2 cellular contexts compared by ENCODE assay signal in the genomic region with DNA sequence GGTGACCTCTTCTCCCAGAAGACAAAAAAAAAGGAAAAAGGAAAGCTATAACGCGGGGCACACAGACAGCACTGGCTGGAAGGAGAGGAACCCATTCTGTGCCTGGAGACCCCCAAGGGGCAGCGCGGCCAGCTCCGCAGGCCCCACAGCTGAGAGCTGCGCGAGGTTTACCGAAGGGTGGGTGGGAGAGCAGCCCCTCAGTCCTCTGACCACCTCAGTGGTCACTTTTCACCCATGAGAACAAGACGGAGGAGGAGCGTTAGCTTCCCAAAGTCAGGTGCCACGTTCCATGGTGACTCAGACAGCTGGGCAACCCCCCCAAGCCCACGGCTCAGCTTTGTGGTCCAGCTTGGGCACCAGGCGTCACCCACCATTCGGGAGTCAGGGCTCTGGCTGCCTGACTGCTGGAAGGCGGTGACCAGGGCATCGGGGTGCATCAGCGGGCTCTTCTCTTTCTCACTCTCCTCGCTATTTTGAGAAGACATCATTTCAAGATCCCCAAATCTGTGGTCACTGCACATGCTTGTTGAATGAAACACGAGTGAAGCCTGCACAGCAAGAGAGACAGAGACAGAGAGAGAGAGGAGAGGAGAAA.
TF ChIP-seq lines count a peak whose summit lies in the region.

No MANE protein-coding gene starts in this region.

TF ChIP-seq in A549, 52 proteins besides CTCF, POLR2A, EP300 and RAD21 (continued from another document):
- TF ChIP-seq, protein P1, sequence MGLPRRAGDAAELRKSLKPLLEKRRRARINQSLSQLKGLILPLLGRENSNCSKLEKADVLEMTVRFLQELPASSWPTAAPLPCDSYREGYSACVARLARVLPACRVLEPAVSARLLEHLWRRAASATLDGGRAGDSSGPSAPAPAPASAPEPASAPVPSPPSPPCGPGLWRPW (IDR thresholded peaks at IDR 0.05) = no peak
- no peak for TF ChIP-seq POLR2AphosphoS2 (conservative IDR thresholded peaks at IDR 0.05; ENCODE audit: low read length)

TF ChIP-seq in WTC11, 78 proteins besides CTCF, POLR2A, EP300 and RAD21:
- TF ChIP-seq, protein P2, sequence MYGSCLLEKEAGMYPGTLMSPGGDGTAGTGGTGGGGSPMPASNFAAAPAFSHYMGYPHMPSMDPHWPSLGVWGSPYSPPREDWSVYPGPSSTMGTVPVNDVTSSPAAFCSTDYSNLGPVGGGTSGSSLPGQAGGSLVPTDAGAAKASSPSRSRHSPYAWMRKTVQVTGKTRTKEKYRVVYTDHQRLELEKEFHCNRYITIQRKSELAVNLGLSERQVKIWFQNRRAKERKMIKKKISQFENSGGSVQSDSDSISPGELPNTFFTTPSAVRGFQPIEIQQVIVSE (CRISPR knock-in tag; IDR thresholded peaks at IDR 0.05; ENCODE audit: borderline replicate concordance) = no peak
- no peak for TF ChIP-seq SP1 (CRISPR knock-in tag; conservative IDR thresholded peaks at IDR 0.05)
- TF ChIP-seq, protein P3, sequence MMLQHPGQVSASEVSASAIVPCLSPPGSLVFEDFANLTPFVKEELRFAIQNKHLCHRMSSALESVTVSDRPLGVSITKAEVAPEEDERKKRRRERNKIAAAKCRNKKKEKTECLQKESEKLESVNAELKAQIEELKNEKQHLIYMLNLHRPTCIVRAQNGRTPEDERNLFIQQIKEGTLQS (CRISPR knock-in tag; conservative IDR thresholded peaks at IDR 0.05) = no peak
- no peak for TF ChIP-seq GABPB1 (CRISPR knock-in tag; IDR thresholded peaks at IDR 0.05)
- no peak for TF ChIP-seq TEAD1 (CRISPR knock-in tag; IDR thresholded peaks at IDR 0.05)
- no peak for TF ChIP-seq ZNF317 (CRISPR knock-in tag; IDR thresholded peaks at IDR 0.05; ENCODE audit: borderline replicate concordance, low read depth)
- TF ChIP-seq ESRRA (CRISPR knock-in tag; IDR thresholded peaks at IDR 0.05; ENCODE audit: borderline replicate concordance) = no peak
- TF ChIP-seq, protein P4, sequence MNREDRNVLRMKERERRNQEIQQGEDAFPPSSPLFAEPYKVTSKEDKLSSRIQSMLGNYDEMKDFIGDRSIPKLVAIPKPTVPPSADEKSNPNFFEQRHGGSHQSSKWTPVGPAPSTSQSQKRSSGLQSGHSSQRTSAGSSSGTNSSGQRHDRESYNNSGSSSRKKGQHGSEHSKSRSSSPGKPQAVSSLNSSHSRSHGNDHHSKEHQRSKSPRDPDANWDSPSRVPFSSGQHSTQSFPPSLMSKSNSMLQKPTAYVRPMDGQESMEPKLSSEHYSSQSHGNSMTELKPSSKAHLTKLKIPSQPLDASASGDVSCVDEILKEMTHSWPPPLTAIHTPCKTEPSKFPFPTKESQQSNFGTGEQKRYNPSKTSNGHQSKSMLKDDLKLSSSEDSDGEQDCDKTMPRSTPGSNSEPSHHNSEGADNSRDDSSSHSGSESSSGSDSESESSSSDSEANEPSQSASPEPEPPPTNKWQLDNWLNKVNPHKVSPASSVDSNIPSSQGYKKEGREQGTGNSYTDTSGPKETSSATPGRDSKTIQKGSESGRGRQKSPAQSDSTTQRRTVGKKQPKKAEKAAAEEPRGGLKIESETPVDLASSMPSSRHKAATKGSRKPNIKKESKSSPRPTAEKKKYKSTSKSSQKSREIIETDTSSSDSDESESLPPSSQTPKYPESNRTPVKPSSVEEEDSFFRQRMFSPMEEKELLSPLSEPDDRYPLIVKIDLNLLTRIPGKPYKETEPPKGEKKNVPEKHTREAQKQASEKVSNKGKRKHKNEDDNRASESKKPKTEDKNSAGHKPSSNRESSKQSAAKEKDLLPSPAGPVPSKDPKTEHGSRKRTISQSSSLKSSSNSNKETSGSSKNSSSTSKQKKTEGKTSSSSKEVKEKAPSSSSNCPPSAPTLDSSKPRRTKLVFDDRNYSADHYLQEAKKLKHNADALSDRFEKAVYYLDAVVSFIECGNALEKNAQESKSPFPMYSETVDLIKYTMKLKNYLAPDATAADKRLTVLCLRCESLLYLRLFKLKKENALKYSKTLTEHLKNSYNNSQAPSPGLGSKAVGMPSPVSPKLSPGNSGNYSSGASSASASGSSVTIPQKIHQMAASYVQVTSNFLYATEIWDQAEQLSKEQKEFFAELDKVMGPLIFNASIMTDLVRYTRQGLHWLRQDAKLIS (CRISPR knock-in tag; IDR thresholded peaks at IDR 0.05; ENCODE audit: borderline replicate concordance) = no peak
- no peak for TF ChIP-seq EMX1 (CRISPR knock-in tag; IDR thresholded peaks at IDR 0.05)
- no peak for TF ChIP-seq HMGA2 (CRISPR knock-in tag; IDR thresholded peaks at IDR 0.05)
- TF ChIP-seq ZNF219 (CRISPR knock-in tag; IDR thresholded peaks at IDR 0.05; ENCODE audit: borderline replicate concordance) = no peak
- TF ChIP-seq ELF4 (CRISPR knock-in tag; IDR thresholded peaks at IDR 0.05; ENCODE audit: low read depth) = no peak
